Comparison of ENCODE assay signal across 9 cellular contexts in genomic region chr19:17370026-17370587, GRCh38. TPM values are rescaled to one million over a fixed set of nuclear protein-coding genes. Genes with fewer than 3 reads are reported as not detected.
DNase-seq lines count a peak whose midpoint lies in the region; ATAC-seq and TF ChIP-seq lines count a peak whose summit lies in the region.
"Had no signal": no experiment of that assay in that cellular context is flagged by ENCODE, and none has a peak within 500 bp of the region (broad histone marks: within the 10 kb centered on the region; RNA-seq: fewer than 3 reads in every experiment).

No MANE protein-coding gene starts in this region.

- H3K4me1 ChIP-seq in mucosa of rectum (ENCODE audit: control insufficient read depth in 2 of 2, insufficient read depth in 2 of 2, low read length in 2 of 2), result peaks cover 0 to 3% of the 10 kb centered on the region in 2 donors
- H3K4me1 ChIP-seq in foreskin keratinocyte, result no peaks in the 10 kb centered on the region
- no peaks in the 10 kb centered on the region for H3K4me1 ChIP-seq in prostate gland (replicated peaks)

- WGBS in prostate gland, result 36% methylated on average over 8 of the region's 8 CpGs

- no peak for TF ChIP-seq CTCF in foreskin keratinocyte (conservative IDR thresholded peaks at IDR 0.05)
- no peak for TF ChIP-seq CTCF in prostate gland (IDR thresholded peaks at IDR 0.05)

- no peak overlapping the region for H3K4me3 Mint-ChIP-seq in activated T-helper 17 cell treated with anti-CD3 and anti-CD28 coated beads, Interleukin-2, amount 50 U/mL, for 72 hours
- H3K4me3 Mint-ChIP-seq: natural killer cell treated with Interleukin-12 subunit alpha and Interleukin-12 subunit beta and Interleukin-15 and Interleukin-18, amount 100 ng/mL, for 72 hours had no signal

- no peaks in the 10 kb centered on the region for H3K9me3 ChIP-seq in mucosa of rectum (ENCODE audit: control insufficient read depth in 2 of 2, low read length in 2 of 2)
- H3K9me3 ChIP-seq in prostate gland, result no peaks in the 10 kb centered on the region

- H3K36me3 Mint-ChIP-seq in activated T-helper 17 cell treated with anti-CD3 and anti-CD28 coated beads, Interleukin-2, amount 50 U/mL, for 72 hours (ENCODE audit: low read depth), result no peaks in the 10 kb centered on the region
- H3K36me3 Mint-ChIP-seq: natural killer cell treated with Interleukin-12 subunit alpha and Interleukin-12 subunit beta and Interleukin-15 and Interleukin-18, amount 100 ng/mL, for 72 hours had no signal

- no peaks in the 10 kb centered on the region for H3K27me3 ChIP-seq in mucosa of rectum (ENCODE audit: control insufficient read depth in 2 of 2, insufficient read depth in 2 of 2, low read length in 2 of 2)
- no peaks in the 10 kb centered on the region for H3K27me3 ChIP-seq in foreskin keratinocyte
- H3K27me3 ChIP-seq in prostate gland (replicated peaks; ENCODE audit: insufficient read depth), result no peaks in the 10 kb centered on the region

- DNase-seq in RPMI8226 (peak; percentile 76), foreskin keratinocyte (no peak), AG08395 (ENCODE audit: low spot score) (no peak), prostate gland (ENCODE audit: low spot score) (no peak)

- ATAC-seq in GM18499 (IDR thresholded peaks at IDR 0.05; ENCODE audit: insufficient read depth, unreplicated experiment) (peak; percentile 88), HG02610 (IDR thresholded peaks at IDR 0.05; ENCODE audit: unreplicated experiment) (peak; percentile 73), foreskin keratinocyte (no peak)
- ATAC-seq in activated T-helper 17 cell treated with anti-CD3 and anti-CD28 coated beads, Interleukin-2, amount 50 U/mL, for 72 hours (replicated peaks), result no peak

- H3K27ac Mint-ChIP-seq in activated T-helper 17 cell treated with anti-CD3 and anti-CD28 coated beads, Interleukin-2, amount 50 U/mL, for 72 hours, result no peak overlapping the region
- H3K27ac Mint-ChIP-seq: natural killer cell treated with Interleukin-12 subunit alpha and Interleukin-12 subunit beta and Interleukin-15 and Interleukin-18, amount 100 ng/mL, for 72 hours had no signal

- no peaks in the 10 kb centered on the region for H3K9me3 Mint-ChIP-seq in activated T-helper 17 cell treated with anti-CD3 and anti-CD28 coated beads, Interleukin-2, amount 50 U/mL, for 72 hours
- H3K9me3 Mint-ChIP-seq: natural killer cell treated with Interleukin-12 subunit alpha and Interleukin-12 subunit beta and Interleukin-15 and Interleukin-18, amount 100 ng/mL, for 72 hours had no signal

- intact Hi-C loops in prostate gland (cut with DNase I), result no loop called here

- TF ChIP-seq POLR2A in prostate gland (IDR thresholded peaks at IDR 0.05), result no peak

- H3K27ac ChIP-seq in mucosa of rectum (ENCODE audit: low read depth in 2 of 2, low read length in 2 of 2), result peak overlapping the region; percentile 19 to 49
- H3K27ac ChIP-seq in foreskin keratinocyte, result no peak overlapping the region
- H3K27ac ChIP-seq in prostate gland, result no peak overlapping the region

- H3K36me3 ChIP-seq in mucosa of rectum (ENCODE audit: control insufficient read depth in 2 of 2, insufficient read depth in 2 of 2, low read length in 2 of 2) (no peaks in the 10 kb centered on the region), prostate gland (no peaks in the 10 kb centered on the region)

- H3K27me3 Mint-ChIP-seq in activated T-helper 17 cell treated with anti-CD3 and anti-CD28 coated beads, Interleukin-2, amount 50 U/mL, for 72 hours, result peaks cover 8% of the 10 kb centered on the region

- no peaks in the 10 kb centered on the region for H3K4me1 Mint-ChIP-seq in activated T-helper 17 cell treated with anti-CD3 and anti-CD28 coated beads, Interleukin-2, amount 50 U/mL, for 72 hours

- H3K9ac ChIP-seq in mucosa of rectum (ENCODE audit: low read depth in 1 of 2, low read length in 2 of 2), result no peak overlapping the region

- no peak overlapping the region for H3K4me3 ChIP-seq in mucosa of rectum (ENCODE audit: low read length in 2 of 2)
- no peak overlapping the region for H3K4me3 ChIP-seq in prostate gland

RNA-seq across cellular contexts. Expression of gene PLVAP, which starts 7.0 kb away (rescaled TPM):
- total RNA-seq in activated T-helper 17 cell treated with anti-CD3 and anti-CD28 coated beads, Interleukin-2, amount 50 U/mL, for 72 hours, result under 1 TPM in 1 of 2 donors, not detected in 1; 0.53 TPM
- total RNA-seq in foreskin keratinocyte, result not detected in 2 replicates
- polyA plus RNA-seq in foreskin keratinocyte, result not detected in 2 replicates
- 10 to 100 TPM; 33.5 to 35.4 TPM for total RNA-seq in prostate gland

RNA-seq across cellular contexts. Expression of gene CCDC194, which starts 23.9 kb away (rescaled TPM):
- 1 to 10 TPM; 1.8 to 4.8 TPM for total RNA-seq in activated T-helper 17 cell treated with anti-CD3 and anti-CD28 coated beads, Interleukin-2, amount 50 U/mL, for 72 hours
- total RNA-seq in foreskin keratinocyte (not detected in 2 replicates), prostate gland (not detected)
- polyA plus RNA-seq in foreskin keratinocyte, result not detected in 2 replicates

RNA-seq across cellular contexts. Expression of gene GTPBP3, which starts 32.8 kb away (rescaled TPM):
- 10 to 100 TPM; 14.7 to 29.6 TPM for total RNA-seq in activated T-helper 17 cell treated with anti-CD3 and anti-CD28 coated beads, Interleukin-2, amount 50 U/mL, for 72 hours
- total RNA-seq in foreskin keratinocyte, result 14.9 and 18.7 TPM in 2 replicates
- 14.3 and 16.6 TPM in 2 replicates for polyA plus RNA-seq in foreskin keratinocyte
- 10 to 100 TPM; 42.4 to 67.0 TPM for total RNA-seq in prostate gland

RNA-seq across cellular contexts. Expression of gene BST2, which starts 35.3 kb away (rescaled TPM):
- 100 to 1,000 TPM; 130 to 154 TPM for total RNA-seq in activated T-helper 17 cell treated with anti-CD3 and anti-CD28 coated beads, Interleukin-2, amount 50 U/mL, for 72 hours
- total RNA-seq in foreskin keratinocyte (5.4 and 7.1 TPM in 2 replicates), prostate gland (10 to 100 TPM; 32.7 to 75.3 TPM)
- 10.9 and 17.5 TPM in 2 replicates for polyA plus RNA-seq in foreskin keratinocyte

RNA-seq across cellular contexts. Expression of gene ANO8, which starts 35.5 kb away (rescaled TPM):
- 1 to 10 TPM; 3.6 to 3.9 TPM for total RNA-seq in activated T-helper 17 cell treated with anti-CD3 and anti-CD28 coated beads, Interleukin-2, amount 50 U/mL, for 72 hours
- 2.1 and 2.9 TPM in 2 replicates for total RNA-seq in foreskin keratinocyte
- polyA plus RNA-seq in foreskin keratinocyte, result 1.2 and 1.4 TPM in 2 replicates
- 10 to 100 TPM in 1 of 2 donors, 1 to 10 TPM in 1; 9.8 to 10.1 TPM for total RNA-seq in prostate gland

Comparison
In these comparisons a context has a peak if more than half of its experiments do, and no peak if none do; other contexts are left out.
1. ATAC-seq: peak in GM18499 (single experiment) and HG02610 (single experiment); none in activated T-helper 17 cell treated with anti-CD3 and anti-CD28 coated beads, Interleukin-2, amount 50 U/mL, for 72 hours (single experiment) and foreskin keratinocyte (single experiment).
2. H3K27ac ChIP-seq: peak in mucosa of rectum (2 of 2); none in foreskin keratinocyte (single experiment) and prostate gland (0 of 2).
3. RNA of gene PLVAP, which starts 7.0 kb away (total RNA-seq): 33.5 to 35.4 TPM in prostate gland; 0.53 TPM in activated T-helper 17 cell treated with anti-CD3 and anti-CD28 coated beads, Interleukin-2, amount 50 U/mL, for 72 hours and not detected in foreskin keratinocyte; every median in the first group is over 10 times any median in the second.